In the genomic region with DNA sequence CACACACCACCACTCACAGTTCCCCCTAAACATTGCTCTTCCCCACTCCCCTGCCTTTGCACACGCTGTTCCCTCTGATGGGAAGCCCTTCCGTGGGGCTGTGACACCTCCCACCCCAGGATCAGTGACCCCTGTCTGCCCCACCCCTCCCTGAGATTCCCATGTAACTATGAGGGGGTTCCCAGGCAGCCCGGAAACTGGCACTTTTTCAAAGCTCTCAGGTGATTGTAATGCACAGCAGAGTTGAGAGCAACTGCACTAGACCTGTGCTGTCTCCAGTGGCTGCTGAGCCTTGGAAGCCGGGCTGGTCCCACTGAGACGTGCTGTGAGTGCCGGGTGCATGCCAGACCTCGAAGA, we compare ENCODE assay signal across 13 cellular contexts. TPM values are rescaled to one million over a fixed set of nuclear protein-coding genes. Genes with fewer than 3 reads are reported as not detected.
DNase-seq lines count a peak whose midpoint lies in the region; TF ChIP-seq lines count a peak whose summit lies in the region.
"Had no signal": no experiment of that assay in that cellular context is flagged by ENCODE, and none has a peak within 500 bp of the region (broad histone marks: within the 10 kb centered on the region; RNA-seq: fewer than 3 reads in every experiment).

No MANE protein-coding gene starts in this region.

- no peak for TF ChIP-seq EP300 in ovary (IDR thresholded peaks at IDR 0.05)

- H2BK15ac ChIP-seq in H9 (ENCODE audit: low read depth, low read length) = no peak overlapping the region

- TF ChIP-seq CTCF in H9 (conservative IDR thresholded peaks at IDR 0.05) (no peak), choroid plexus epithelial cell (conservative IDR thresholded peaks at IDR 0.05; ENCODE audit: low read depth, low read length) (no peak), ovary (IDR thresholded peaks at IDR 0.05) (no peak), smooth muscle cell (IDR thresholded peaks at IDR 0.05; ENCODE audit: borderline replicate concordance, insufficient read depth, poor library complexity, severe bottlenecking) (no peak)

- H3K23ac ChIP-seq in H9 (ENCODE audit: insufficient read length, low read depth, low read length) = no peak overlapping the region

- no peak overlapping the region for H2AK5ac ChIP-seq in H9 (ENCODE audit: insufficient read length, low read length)

- no peak overlapping the region for H2BK5ac ChIP-seq in H9 (ENCODE audit: insufficient read length, low read length)

- H2AFZ ChIP-seq in H9 (ENCODE audit: low read length) = no peak overlapping the region
- no peak overlapping the region for H2AFZ ChIP-seq in smooth muscle cell (ENCODE audit: low read depth)

- no peak for TF ChIP-seq POLR2A in ovary (IDR thresholded peaks at IDR 0.05)

- no peak overlapping the region for H2BK120ac ChIP-seq in H9 (ENCODE audit: low read depth, low read length, poor library complexity, severe bottlenecking)

- intact Hi-C loops in ovary (cut with DNase I) = no loop called here

- no peak overlapping the region for H3K4me3 Mint-ChIP-seq in H9
- H3K4me3 Mint-ChIP-seq: dendritic cell treated with granulocyte-macrophage colony-stimulating factor and Interleukin-4, amounts not matched to agents 40 ng/mL and 50 ng/mL, for 4 days; stimulated activated effector memory CD8-positive, alpha-beta T cell treated with anti-CD3 and anti-CD28 coated beads, Interleukin-12 subunit alpha, Interleukin-12 subunit beta, amount 100 ng/mL, for 72 hours had no signal

- H4K20me1 ChIP-seq in H9 (ENCODE audit: control insufficient read depth, insufficient read depth, insufficient read length) = no peaks in the 10 kb centered on the region
- no peaks in the 10 kb centered on the region for H4K20me1 ChIP-seq in smooth muscle cell (ENCODE audit: low read depth)

- no CpG with 5 or more reads among the region's 7 CpGs for WGBS in H9 (ENCODE audit: extremely low coverage, insufficient read length, low lambda C conversion rate)
- 32 to 39% (median 32%) methylated on average over 7 of the region's 7 CpGs for WGBS in ovary, 3 donors
- WGBS in smooth muscle cell (ENCODE audit: low lambda C conversion rate) = 83% methylated on average over 7 of the region's 7 CpGs

- H3K4ac ChIP-seq in H9 (ENCODE audit: low read depth, low read length) = no peak overlapping the region

- H4K5ac ChIP-seq in H9 (ENCODE audit: insufficient read length, low read depth, low read length) = no peak overlapping the region

- H3K36me3 ChIP-seq in ovary (no peaks in the 10 kb centered on the region), smooth muscle cell (ENCODE audit: low read depth) (no peaks in the 10 kb centered on the region)

- H3K18ac ChIP-seq in H9 (ENCODE audit: insufficient read length, low read depth, low read length) = no peak overlapping the region

- H3K27me3 Mint-ChIP-seq in H9 (ENCODE audit: low read depth) = no peaks in the 10 kb centered on the region

- no peak overlapping the region for H4K91ac ChIP-seq in H9 (ENCODE audit: insufficient read length, low read depth, low read length)

- H3K4me3 ChIP-seq in choroid plexus epithelial cell (ENCODE audit: low read depth, low read length) (no peak overlapping the region), ovary (no peak overlapping the region), smooth muscle cell (no peak overlapping the region)

- no peaks in the 10 kb centered on the region for H3K27me3 ChIP-seq in H9 (ENCODE audit: insufficient read depth, low read length)
- no peaks in the 10 kb centered on the region for H3K27me3 ChIP-seq in ovary
- no peaks in the 10 kb centered on the region for H3K27me3 ChIP-seq in smooth muscle cell (ENCODE audit: low read depth)

- H3K4me1 ChIP-seq in H9 (ENCODE audit: insufficient read depth, low read length) (no peaks in the 10 kb centered on the region), ovary (ENCODE audit: insufficient read depth) (peaks cover 13% of the 10 kb centered on the region), smooth muscle cell (ENCODE audit: low read depth) (peaks cover 7% of the 10 kb centered on the region)

- DNase-seq in DMS53 (lab: John Stamatoyannopoulos, UW) = peak; percentile 50
- DNase-seq in DMS53 treated with DMSO at 0.1 percent for 48 hours (lab: John Stamatoyannopoulos, UW; ENCODE audit: unreplicated experiment) = no peak
- DNase-seq in H9 = no peak
- peak; percentile 60 for DNase-seq in choroid plexus epithelial cell (ENCODE audit: low read depth)
- DNase-seq in ovary = peak in 3 of 5 donors; percentile 7 to 39 (median 25)
- DNase-seq in smooth muscle cell (lab: John Stamatoyannopoulos, UW; ENCODE audit: unreplicated experiment) = no peak
- DNase-seq in OCI-M2 (lab: John Stamatoyannopoulos, UW; ENCODE audit: unreplicated experiment) = no peak
- no peak for DNase-seq in stimulated activated CD4-positive, alpha-beta T cell treated with anti-CD3 and anti-CD28 coated beads, Interleukin-1b, Interleukin-23, amount 100 ng/mL, for 48 hours
- DNase-seq: 8988T, GF-D8, NCI-H1105 had no signal

- no peaks in the 10 kb centered on the region for H3K36me3 Mint-ChIP-seq in H9 (ENCODE audit: insufficient read depth in 1 of 3, low read depth in 3 of 3)
- H3K36me3 Mint-ChIP-seq: stimulated activated effector memory CD8-positive, alpha-beta T cell treated with anti-CD3 and anti-CD28 coated beads, Interleukin-12 subunit alpha, Interleukin-12 subunit beta, amount 100 ng/mL, for 72 hours had no signal

- H2BK12ac ChIP-seq in H9 (ENCODE audit: insufficient read length, low read depth, low read length) = no peak overlapping the region

- no peaks in the 10 kb centered on the region for H3K4me1 Mint-ChIP-seq in H9
- H3K4me1 Mint-ChIP-seq: stimulated activated effector memory CD8-positive, alpha-beta T cell treated with anti-CD3 and anti-CD28 coated beads, Interleukin-12 subunit alpha, Interleukin-12 subunit beta, amount 100 ng/mL, for 72 hours had no signal

- no peaks in the 10 kb centered on the region for H3K23me2 ChIP-seq in H9 (ENCODE audit: insufficient read length, low read depth, low read length, poor library complexity, severe bottlenecking)

- H3K9ac ChIP-seq in H9 (ENCODE audit: extremely low read depth, insufficient read length, low read length) (no peak overlapping the region), smooth muscle cell (ENCODE audit: low read depth) (no peak overlapping the region)

- no peak overlapping the region for H3K56ac ChIP-seq in H9 (ENCODE audit: insufficient read length, low read depth, low read length)

- H3K4me2 ChIP-seq in H9 (ENCODE audit: insufficient read depth, insufficient read length, low read length) (no peak overlapping the region), smooth muscle cell (no peak overlapping the region)

- H3K79me1 ChIP-seq in H9 (ENCODE audit: insufficient read depth, low read depth, low read length, poor library complexity, severe bottlenecking) = no peaks in the 10 kb centered on the region

- peaks cover 7% of the 10 kb centered on the region for H3F3A ChIP-seq in smooth muscle cell (ENCODE audit: low read depth)

- no peaks in the 10 kb centered on the region for H3K9me3 ChIP-seq in H9 (ENCODE audit: control insufficient read depth, low read depth, low read length)
- no peaks in the 10 kb centered on the region for H3K9me3 ChIP-seq in ovary
- H3K9me3 ChIP-seq in smooth muscle cell (replicated peaks; ENCODE audit: low read depth) = no peaks in the 10 kb centered on the region

- H3K27ac ChIP-seq in H9 (ENCODE audit: insufficient read length, low read depth, low read length) (no peak overlapping the region), ovary (no peak overlapping the region), smooth muscle cell (ENCODE audit: low read depth) (no peak overlapping the region)

- H3K27ac Mint-ChIP-seq in H9 = no peak overlapping the region
- H3K27ac Mint-ChIP-seq: dendritic cell treated with granulocyte-macrophage colony-stimulating factor and Interleukin-4, amounts not matched to agents 40 ng/mL and 50 ng/mL, for 4 days; stimulated activated effector memory CD8-positive, alpha-beta T cell treated with anti-CD3 and anti-CD28 coated beads, Interleukin-12 subunit alpha, Interleukin-12 subunit beta, amount 100 ng/mL, for 72 hours had no signal

- no peak overlapping the region for H2BK20ac ChIP-seq in H9 (ENCODE audit: low read depth, low read length, poor library complexity, severe bottlenecking)

- no peaks in the 10 kb centered on the region for H3K79me2 ChIP-seq in H9 (ENCODE audit: insufficient read depth, low read length)
- no peaks in the 10 kb centered on the region for H3K79me2 ChIP-seq in smooth muscle cell (ENCODE audit: low read depth)

- H4K8ac ChIP-seq in H9 (replicated peaks; ENCODE audit: insufficient read length, low read depth, low read length) = peak overlapping the region; percentile 7

- no peak overlapping the region for H3T11ph ChIP-seq in H9 (ENCODE audit: low read length)

- H3K14ac ChIP-seq in H9 (ENCODE audit: insufficient read depth, low read length) = no peak overlapping the region

- H3K9me3 Mint-ChIP-seq in H9 = no peaks in the 10 kb centered on the region
- H3K9me3 Mint-ChIP-seq: dendritic cell treated with granulocyte-macrophage colony-stimulating factor and Interleukin-4, amounts not matched to agents 40 ng/mL and 50 ng/mL, for 4 days; stimulated activated effector memory CD8-positive, alpha-beta T cell treated with anti-CD3 and anti-CD28 coated beads, Interleukin-12 subunit alpha, Interleukin-12 subunit beta, amount 100 ng/mL, for 72 hours had no signal

RNA-seq across cellular contexts. Expression of gene GPRIN2, which starts 29.8 kb away (rescaled TPM):
- total RNA-seq in H9 (2021) (10.1 and 10.5 TPM in 2 replicates), ovary (1 to 10 TPM in 1 of 7 donors, under 1 TPM in 3, not detected in 3; 0.27 to 2.4 (median 0.78) TPM), smooth muscle cell (0.54 TPM in 1 of 2 replicates, not detected in the other)
- polyA plus RNA-seq in ovary (under 1 TPM in 1 of 2 donors, not detected in 1; 0.22 TPM), smooth muscle cell (0.34 and 0.54 TPM in 2 replicates)

RNA-seq across cellular contexts. Expression of gene SYT15, which starts 52.3 kb away (rescaled TPM):
- 0.59 and 0.81 TPM in 2 replicates for total RNA-seq in H9 (2021)
- 1 to 10 TPM in 6 of 7 donors, under 1 TPM in 1; 0.24 to 5.3 (median 3.2) TPM for total RNA-seq in ovary
- polyA plus RNA-seq in ovary = 1 to 10 TPM; 1.2 to 4.6 TPM
- total RNA-seq in smooth muscle cell = 0.13 and 0.22 TPM in 2 replicates
- polyA plus RNA-seq in smooth muscle cell = 0.89 and 1.4 TPM in 2 replicates

Comparison
In these comparisons a context has a peak if more than half of its experiments do, and no peak if none do; other contexts are left out.
1. DNase-seq: peak in DMS53 (single experiment), choroid plexus epithelial cell (single experiment) and ovary (3 of 5); none in DMS53 treated with DMSO at 0.1 percent for 48 hours (single experiment), H9 (single experiment), smooth muscle cell (single experiment), OCI-M2 (single experiment) and stimulated activated CD4-positive, alpha-beta T cell treated with anti-CD3 and anti-CD28 coated beads, Interleukin-1b, Interleukin-23, amount 100 ng/mL, for 48 hours (single experiment).